Comparison of ENCODE assay signal across 11 cellular contexts in the genomic region with DNA sequence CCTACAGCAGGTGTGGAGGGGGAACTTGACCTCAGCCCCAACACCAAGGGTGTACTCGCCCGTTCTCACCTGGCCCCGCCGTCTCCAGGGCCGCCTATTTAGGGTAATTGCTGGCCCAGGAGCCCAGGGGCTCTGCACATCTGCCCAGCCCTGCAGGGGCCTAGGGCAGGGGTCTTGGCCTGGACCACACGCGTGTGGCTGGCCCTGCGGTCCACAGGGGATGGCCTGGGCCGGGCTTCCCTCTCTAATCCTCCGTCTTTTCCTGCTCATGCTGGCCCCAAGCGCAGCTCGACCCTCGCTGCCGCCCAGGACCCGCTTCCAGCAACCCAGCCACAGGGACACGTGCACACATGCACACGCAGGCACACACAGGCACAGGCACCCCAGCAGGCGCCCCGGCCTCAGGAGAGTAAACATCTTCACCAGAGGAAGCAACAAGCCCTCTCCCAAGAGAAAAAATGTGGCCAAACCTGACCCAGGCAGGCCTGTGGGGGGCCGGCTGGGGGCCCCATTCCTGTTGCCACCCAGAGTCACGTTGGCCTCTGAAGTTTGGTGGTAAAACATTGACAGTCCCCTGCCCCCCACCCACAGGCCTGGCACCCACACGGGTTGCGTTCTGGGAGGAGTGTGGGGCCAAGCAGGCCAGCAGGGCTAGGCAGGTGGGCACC. TPM values are rescaled to one million over a fixed set of nuclear protein-coding genes. Genes with fewer than 3 reads are reported as not detected.
DNase-seq lines count a peak whose midpoint lies in the region; ATAC-seq and TF ChIP-seq lines count a peak whose summit lies in the region.
"Had no signal": no experiment of that assay in that cellular context is flagged by ENCODE, and none has a peak within 500 bp of the region (broad histone marks: within the 10 kb centered on the region; RNA-seq: fewer than 3 reads in every experiment).

No MANE protein-coding gene starts in this region.

- POLR2A ChIA-PET in activated CD4-positive, alpha-beta memory T cell treated with anti-CD3 and anti-CD28 coated beads for 36 hours (lab: Charles Lee): no interaction called here

- intact Hi-C loops in activated naive CD4-positive, alpha-beta T cell treated with anti-CD3 and anti-CD28 coated beads for 36 hours (cut with micrococcal nuclease): loop anchor here (1.0 kb wide), 1 partner anchor 20 kb away; no protein-coding TSS in a partner anchor
- intact Hi-C loops in activated CD4-positive, alpha-beta memory T cell treated with anti-CD3 and anti-CD28 coated beads for 36 hours (cut with micrococcal nuclease): no loop called here

- H3K9ac ChIP-seq in liver (ENCODE audit: low read depth in 1 of 2, low read length in 2 of 2): no peak overlapping the region

- no peaks in the 10 kb centered on the region for H3K9me3 Mint-ChIP-seq in activated naive CD4-positive, alpha-beta T cell treated with anti-CD3 and anti-CD28 coated beads for 36 hours
- H3K9me3 Mint-ChIP-seq in activated naive CD4-positive, alpha-beta T cell treated with anti-CD3 and anti-CD28 coated beads, Interleukin-2, amount 50 U/mL, for 72 hours: no peaks in the 10 kb centered on the region
- H3K9me3 Mint-ChIP-seq in activated CD4-positive, alpha-beta memory T cell treated with anti-CD3 and anti-CD28 coated beads for 36 hours: no peaks in the 10 kb centered on the region
- no peaks in the 10 kb centered on the region for H3K9me3 Mint-ChIP-seq in type B pancreatic cell

- TF ChIP-seq RAD21 in liver (IDR thresholded peaks at IDR 0.05): no peak

- H3K4me3 Mint-ChIP-seq in activated naive CD4-positive, alpha-beta T cell treated with anti-CD3 and anti-CD28 coated beads for 36 hours: peak overlapping the region; percentile 41
- H3K4me3 Mint-ChIP-seq in activated CD4-positive, alpha-beta memory T cell treated with anti-CD3 and anti-CD28 coated beads for 36 hours: peak overlapping the region; percentile 51
- peak overlapping the region; percentile 94 for H3K4me3 Mint-ChIP-seq in type B pancreatic cell

- 85% methylated on average over 23 of the region's 23 CpGs for WGBS in liver

- no peaks in the 10 kb centered on the region for H3K36me3 ChIP-seq in liver (ENCODE audit: control insufficient read depth in 4 of 4, insufficient read depth in 3 of 4, low read depth in 1 of 4, low read length in 3 of 4)
- H3K36me3 ChIP-seq: Peyer's patch had no signal

- H3K27ac Mint-ChIP-seq in activated naive CD4-positive, alpha-beta T cell treated with anti-CD3 and anti-CD28 coated beads for 36 hours: no peak overlapping the region
- H3K27ac Mint-ChIP-seq in activated naive CD4-positive, alpha-beta T cell treated with anti-CD3 and anti-CD28 coated beads, Interleukin-2, amount 50 U/mL, for 72 hours: no peak overlapping the region
- no peak overlapping the region for H3K27ac Mint-ChIP-seq in activated CD4-positive, alpha-beta memory T cell treated with anti-CD3 and anti-CD28 coated beads for 36 hours
- H3K27ac Mint-ChIP-seq in type B pancreatic cell: peak overlapping the region; percentile 94

- H3K27ac ChIP-seq in liver (ENCODE audit: low read depth in 1 of 2, low read length in 2 of 2): no peak overlapping the region
- H3K27ac ChIP-seq: Peyer's patch had no signal

- TF ChIP-seq CTCF in liver (IDR thresholded peaks at IDR 0.05; ENCODE audit: low read depth, low read length, missing input control) (no peak), type B pancreatic cell (conservative IDR thresholded peaks at IDR 0.05) (no peak)

- no peaks in the 10 kb centered on the region for H3K36me3 Mint-ChIP-seq in activated naive CD4-positive, alpha-beta T cell treated with anti-CD3 and anti-CD28 coated beads for 36 hours (ENCODE audit: low read depth)
- H3K36me3 Mint-ChIP-seq in activated naive CD4-positive, alpha-beta T cell treated with anti-CD3 and anti-CD28 coated beads, Interleukin-2, amount 50 U/mL, for 72 hours: no peaks in the 10 kb centered on the region
- H3K36me3 Mint-ChIP-seq in activated CD4-positive, alpha-beta memory T cell treated with anti-CD3 and anti-CD28 coated beads for 36 hours: no peaks in the 10 kb centered on the region
- H3K36me3 Mint-ChIP-seq in type B pancreatic cell: no peaks in the 10 kb centered on the region

- H3K4me1 ChIP-seq in liver (ENCODE audit: control insufficient read depth in 4 of 4, insufficient read depth in 4 of 4, low read length in 3 of 4): peaks cover 0 to 12% (median 5%) of the 10 kb centered on the region in 4 donors

- ATAC-seq in activated naive CD4-positive, alpha-beta T cell treated with anti-CD3 and anti-CD28 coated beads, Interleukin-2, amount 50 U/mL, for 72 hours: no peak
- no peak for ATAC-seq in HG02763 (IDR thresholded peaks at IDR 0.05; ENCODE audit: unreplicated experiment)

- no peak overlapping the region for H3K4me3 ChIP-seq in liver (ENCODE audit: low read depth in 1 of 3, low read length in 3 of 3)

- H3K9me3 ChIP-seq in liver (ENCODE audit: control insufficient read depth in 4 of 4, low read length in 3 of 4): no peaks in the 10 kb centered on the region
- H3K9me3 ChIP-seq: Peyer's patch had no signal

- peaks cover 13% of the 10 kb centered on the region for H3K27me3 Mint-ChIP-seq in activated naive CD4-positive, alpha-beta T cell treated with anti-CD3 and anti-CD28 coated beads for 36 hours (ENCODE audit: low read depth)
- H3K27me3 Mint-ChIP-seq in activated CD4-positive, alpha-beta memory T cell treated with anti-CD3 and anti-CD28 coated beads for 36 hours: peaks cover 16% of the 10 kb centered on the region
- H3K27me3 Mint-ChIP-seq in type B pancreatic cell: no peaks in the 10 kb centered on the region

- no peak for DNase-seq in activated naive CD4-positive, alpha-beta T cell treated with anti-CD3 and anti-CD28 coated beads for 36 hours
- no peak for DNase-seq in activated naive CD4-positive, alpha-beta T cell treated with anti-CD3 and anti-CD28 coated beads, Interleukin-2, amount 50 U/mL, for 72 hours (ENCODE audit: low spot score in 2 of 2)
- DNase-seq in activated CD4-positive, alpha-beta memory T cell treated with anti-CD3 and anti-CD28 coated beads for 36 hours: no peak
- DNase-seq in type B pancreatic cell (ENCODE audit: extremely low spot score, unreplicated experiment) (no peak), activated gamma-delta T cell (lab: John Stamatoyannopoulos, UW) (no peak)
- DNase-seq in stimulated activated naive CD4-positive, alpha-beta T cell treated with Interleukin-2 at 50 U/mL for 16 hours (lab: John Stamatoyannopoulos, UW): no peak
- DNase-seq: NCI-H2171 had no signal

- no peaks in the 10 kb centered on the region for H3K27me3 ChIP-seq in liver (ENCODE audit: control insufficient read depth in 4 of 4, insufficient read depth in 4 of 4, low read length in 3 of 4)

- peaks cover 5% of the 10 kb centered on the region for H3K4me1 Mint-ChIP-seq in activated naive CD4-positive, alpha-beta T cell treated with anti-CD3 and anti-CD28 coated beads for 36 hours (ENCODE audit: low read depth)
- H3K4me1 Mint-ChIP-seq in activated CD4-positive, alpha-beta memory T cell treated with anti-CD3 and anti-CD28 coated beads for 36 hours (ENCODE audit: low read depth): peaks cover 2% of the 10 kb centered on the region
- H3K4me1 Mint-ChIP-seq in type B pancreatic cell (ENCODE audit: unreplicated experiment): peaks cover 4% of the 10 kb centered on the region

- CTCF ChIA-PET in activated naive CD4-positive, alpha-beta T cell treated with anti-CD3 and anti-CD28 coated beads for 36 hours (lab: Charles Lee): interaction anchor here (1.5 kb wide), 1 partner anchor 21 kb away, joined by 11 read pairs; no protein-coding TSS in a partner anchor
- CTCF ChIA-PET in activated CD4-positive, alpha-beta memory T cell treated with anti-CD3 and anti-CD28 coated beads for 36 hours (lab: Charles Lee): interaction anchor here (0.9 to 2.4 kb wide), 4 partner anchors 17 to 75 kb away, joined by 3 to 21 read pairs (median 4); no protein-coding TSS in a partner anchor

TF ChIP-seq in liver, 16 proteins besides CTCF, POLR2A, EP300 and RAD21:
- peak; percentile 40 for TF ChIP-seq SP1 (IDR thresholded peaks at IDR 0.05)
- TF ChIP-seq NR2F2 (IDR thresholded peaks at IDR 0.05): no peak
- TF ChIP-seq HNF4G (IDR thresholded peaks at IDR 0.05): no peak

RNA-seq across cellular contexts. Expression of a gene that starts 24.6 kb away (rescaled TPM):
- total RNA-seq in activated naive CD4-positive, alpha-beta T cell treated with anti-CD3 and anti-CD28 coated beads for 36 hours: under 1 TPM; 0.27 to 0.52 TPM
- total RNA-seq in activated naive CD4-positive, alpha-beta T cell treated with anti-CD3 and anti-CD28 coated beads, Interleukin-2, amount 50 U/mL, for 72 hours: under 1 TPM in 1 of 2 donors, not detected in 1; 0.12 TPM
- total RNA-seq in activated CD4-positive, alpha-beta memory T cell treated with anti-CD3 and anti-CD28 coated beads for 36 hours: under 1 TPM; 0.21 to 0.27 TPM
- total RNA-seq in liver (10 to 100 TPM; 39.1 to 40.0 TPM), type B pancreatic cell (ENCODE audit: low replicate concordance) (44.3 and 63.9 TPM in 2 replicates)
- 10 to 100 TPM in 1 of 2 donors, 1 to 10 TPM in 1; 5.6 to 19.1 TPM for polyA plus RNA-seq in liver
- total RNA-seq: myocyte had no signal

RNA-seq across cellular contexts. Expression of a gene that starts 47.2 kb away (rescaled TPM):
- total RNA-seq in activated naive CD4-positive, alpha-beta T cell treated with anti-CD3 and anti-CD28 coated beads for 36 hours: 100 to 1,000 TPM; 246 to 264 TPM
- 100 to 1,000 TPM; 195 to 295 TPM for total RNA-seq in activated naive CD4-positive, alpha-beta T cell treated with anti-CD3 and anti-CD28 coated beads, Interleukin-2, amount 50 U/mL, for 72 hours
- total RNA-seq in activated CD4-positive, alpha-beta memory T cell treated with anti-CD3 and anti-CD28 coated beads for 36 hours: 100 to 1,000 TPM; 194 to 201 TPM
- total RNA-seq in liver (10 to 100 TPM in 1 of 2 donors, 1 to 10 TPM in 1; 4.9 to 38.9 TPM), type B pancreatic cell (ENCODE audit: low replicate concordance) (35.9 and 91.4 TPM in 2 replicates)
- 1 to 10 TPM; 1.4 to 6.1 TPM for polyA plus RNA-seq in liver

RNA-seq across cellular contexts. Expression of a gene that starts 47.4 kb away (rescaled TPM):
- 10 to 100 TPM; 19.0 to 19.8 TPM for total RNA-seq in activated naive CD4-positive, alpha-beta T cell treated with anti-CD3 and anti-CD28 coated beads for 36 hours
- total RNA-seq in activated naive CD4-positive, alpha-beta T cell treated with anti-CD3 and anti-CD28 coated beads, Interleukin-2, amount 50 U/mL, for 72 hours: 10 to 100 TPM; 12.7 to 14.9 TPM
- 10 to 100 TPM; 16.2 to 18.1 TPM for total RNA-seq in activated CD4-positive, alpha-beta memory T cell treated with anti-CD3 and anti-CD28 coated beads for 36 hours
- total RNA-seq in liver: 10 to 100 TPM; 15.9 to 37.0 TPM
- polyA plus RNA-seq in liver: 10 to 100 TPM; 12.2 to 27.7 TPM
- 38.5 and 41.0 TPM in 2 replicates for total RNA-seq in type B pancreatic cell (ENCODE audit: low replicate concordance)

RNA-seq across cellular contexts. Expression of a gene that starts 56.4 kb away (rescaled TPM):
- 10 to 100 TPM; 75.4 to 77.1 TPM for total RNA-seq in activated naive CD4-positive, alpha-beta T cell treated with anti-CD3 and anti-CD28 coated beads for 36 hours
- total RNA-seq in activated naive CD4-positive, alpha-beta T cell treated with anti-CD3 and anti-CD28 coated beads, Interleukin-2, amount 50 U/mL, for 72 hours: 100 to 1,000 TPM in 1 of 2 donors, 10 to 100 TPM in 1; 73.0 to 110 TPM
- total RNA-seq in activated CD4-positive, alpha-beta memory T cell treated with anti-CD3 and anti-CD28 coated beads for 36 hours: 100 to 1,000 TPM; 103 to 106 TPM
- total RNA-seq in liver (10 to 100 TPM; 14.7 to 64.4 TPM), type B pancreatic cell (ENCODE audit: low replicate concordance) (40.2 and 46.0 TPM in 2 replicates)
- 10 to 100 TPM; 15.1 to 19.6 TPM for polyA plus RNA-seq in liver

Comparison
In these comparisons a context has a peak if more than half of its experiments do, and no peak if none do; other contexts are left out.
1. H3K4me3 Mint-ChIP-seq: peak in every context shown above with its lines; median percentile 94 in type B pancreatic cell; 51 in activated CD4-positive, alpha-beta memory T cell treated with anti-CD3 and anti-CD28 coated beads for 36 hours; 41 in activated naive CD4-positive, alpha-beta T cell treated with anti-CD3 and anti-CD28 coated beads for 36 hours.
2. RNA of a gene that starts 24.6 kb away (total RNA-seq): 44.3 to 63.9 TPM in type B pancreatic cell and 39.1 to 40.0 TPM in liver; 0.27 to 0.52 TPM in activated naive CD4-positive, alpha-beta T cell treated with anti-CD3 and anti-CD28 coated beads for 36 hours, 0.21 to 0.27 TPM in activated CD4-positive, alpha-beta memory T cell treated with anti-CD3 and anti-CD28 coated beads for 36 hours and 0.12 TPM in activated naive CD4-positive, alpha-beta T cell treated with anti-CD3 and anti-CD28 coated beads, Interleukin-2, amount 50 U/mL, for 72 hours; every median in the first group is over 10 times any median in the second.